ENCODE assay signal across 12 cellular contexts in the genomic region with DNA sequence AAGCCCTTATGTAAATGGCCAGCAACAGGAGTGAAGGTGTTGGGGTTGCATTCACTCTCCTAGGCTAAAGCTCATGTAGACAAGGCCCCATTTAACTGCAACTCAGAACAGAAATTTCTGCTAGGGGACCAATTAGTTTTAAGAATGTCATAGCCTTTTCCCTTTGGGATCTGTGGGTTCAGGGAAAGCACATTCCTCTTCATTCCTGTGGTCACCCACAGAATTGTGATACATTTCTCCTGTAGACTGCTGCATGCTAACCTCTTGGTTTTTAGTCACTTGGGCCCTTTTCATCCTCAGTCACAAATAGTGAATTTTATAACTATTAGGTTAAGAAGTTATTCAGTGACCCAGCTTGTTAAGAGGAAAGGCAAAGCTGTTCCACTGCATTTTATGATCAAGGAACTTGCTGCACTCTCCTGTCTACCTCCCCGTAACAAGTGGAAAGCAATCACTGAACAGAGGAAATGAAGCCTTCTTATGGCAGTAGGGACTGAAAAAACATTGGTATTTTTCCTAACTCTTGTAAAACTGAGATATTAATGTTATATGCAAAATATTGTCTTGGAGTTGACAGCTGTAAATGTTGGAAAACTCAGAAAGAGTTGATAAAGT.
DNase-seq lines count a peak whose midpoint lies in the region; ATAC-seq and TF ChIP-seq lines count a peak whose summit lies in the region.
"Had no signal": no experiment of that assay in that cellular context is flagged by ENCODE, and none has a peak within 500 bp of the region (broad histone marks: within the 10 kb centered on the region; RNA-seq: fewer than 3 reads in every experiment).

No MANE protein-coding gene starts in this region.

- in situ Hi-C loops in ACHN (cut with HindIII; ENCODE audit: low pct_ligation_motif_present, low pct_unique_long_range_greater_than_20kb, low sequenced_read_pairs): no loop called here
- in situ Hi-C loops in astrocyte of the spinal cord (cut with HindIII; ENCODE audit: low sequenced_read_pairs): no loop called here

- DNase-seq in ACHN (peak; percentile 98), HS-27A (ENCODE audit: low read depth) (peak; percentile 46), astrocyte of the spinal cord (ENCODE audit: low read depth, low spot score) (peak; percentile 81), left colon (no peak), occipital lobe (lab: John Stamatoyannopoulos, UW) (no peak), NCI-H2107 treated with DMSO at 0.1 percent for 48 hours (lab: John Stamatoyannopoulos, UW; ENCODE audit: unreplicated experiment) (no peak), CD1c-positive myeloid dendritic cell (ENCODE audit: extremely low spot score) (no peak)
- DNase-seq: activated CD4-positive, alpha-beta T cell treated with anti-CD3 and anti-CD28 coated beads for 1 hour; activated T-cell treated with anti-CD3 and anti-CD28 coated beads, Interleukin-2, amount 50 U/mL, for 48 hours; NCI-H748 treated with DMSO at 0.1 percent for 48 hours had no signal

- no peak overlapping the region for H3K4me3 ChIP-seq in astrocyte of the spinal cord (ENCODE audit: low read depth, low read length)

- no peak for TF ChIP-seq CTCF in astrocyte of the spinal cord (IDR thresholded peaks at IDR 0.05; ENCODE audit: low read depth, low read length)

- intact Hi-C loops in left colon (cut with DNase I, micrococcal nuclease): no loop called here

- ATAC-seq in left colon (peak; percentile 88), HG02885 (IDR thresholded peaks at IDR 0.05; ENCODE audit: poor library complexity, unreplicated experiment) (no peak)
- ATAC-seq: natural killer cell treated with Interleukin-12 subunit alpha and Interleukin-12 subunit beta and Interleukin-15 and Interleukin-18, amount 100 ng/mL, for 72 hours had no signal

Comparison
In these comparisons a context has a peak if more than half of its experiments do, and no peak if none do; other contexts are left out.
1. DNase-seq: peak in ACHN (single experiment), HS-27A (single experiment) and astrocyte of the spinal cord (single experiment); none in left colon (0 of 2), occipital lobe (single experiment), NCI-H2107 treated with DMSO at 0.1 percent for 48 hours (single experiment) and CD1c-positive myeloid dendritic cell (single experiment).